ENCODE assay signal across 10 cellular contexts in the genomic region with DNA sequence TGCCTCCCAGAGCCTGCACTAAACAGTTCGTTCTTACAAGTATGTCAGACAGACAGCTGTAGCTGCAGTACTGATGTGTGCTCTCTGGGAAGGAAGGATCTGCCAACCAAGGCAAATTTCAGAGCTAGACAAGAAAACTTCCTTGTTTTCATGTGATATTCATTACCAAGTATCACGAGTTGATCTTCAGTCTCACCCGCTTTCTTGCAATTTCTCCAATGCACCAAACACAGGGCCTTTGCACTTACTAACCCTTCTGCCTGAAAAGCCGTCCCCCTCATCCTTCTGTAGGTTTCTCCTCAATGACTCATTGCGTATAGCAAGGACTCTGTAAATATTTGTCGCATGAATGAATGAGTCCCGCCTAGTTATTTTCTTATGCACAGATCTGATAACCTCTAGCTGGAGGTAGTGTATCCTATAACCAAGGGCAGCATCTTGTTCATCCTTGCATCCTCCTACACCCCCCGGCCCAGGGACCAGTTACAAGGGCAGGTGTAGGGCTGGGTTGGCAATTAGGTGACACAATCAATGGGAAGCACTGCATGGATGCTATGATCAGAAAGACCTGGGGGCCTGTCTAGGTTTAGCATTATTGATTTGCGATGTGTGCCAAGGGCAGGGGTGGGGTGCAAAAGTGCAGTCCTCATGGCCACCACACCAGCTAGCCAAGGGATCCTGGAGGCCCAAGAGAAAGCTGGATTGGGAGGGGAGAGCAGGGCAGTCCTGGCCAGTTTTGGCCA. TPM values are rescaled to one million over a fixed set of nuclear protein-coding genes. Genes with fewer than 3 reads are reported as not detected.
DNase-seq lines count a peak whose midpoint lies in the region; ATAC-seq and TF ChIP-seq lines count a peak whose summit lies in the region.
"Had no signal": no experiment of that assay in that cellular context is flagged by ENCODE, and none has a peak within 500 bp of the region (broad histone marks: within the 10 kb centered on the region; RNA-seq: fewer than 3 reads in every experiment).

No MANE protein-coding gene starts in this region.

- H3K9me3 Mint-ChIP-seq in activated CD4-positive, alpha-beta memory T cell treated with anti-CD3 and anti-CD28 coated beads, Interleukin-2, amount 10 ng/mL, durations not matched to agents 7 days and 5 days: no peaks in the 10 kb centered on the region
- no peaks in the 10 kb centered on the region for H3K9me3 Mint-ChIP-seq in activated CD4-positive, alpha-beta memory T cell treated with anti-CD3 and anti-CD28 coated beads for 36 hours
- H3K9me3 Mint-ChIP-seq in WTC11: peaks cover 4% of the 10 kb centered on the region
- H3K9me3 Mint-ChIP-seq: CD4-positive, alpha-beta memory T cell had no signal

- H3K9me3 ChIP-seq in iPS-18a (ENCODE audit: control insufficient read depth, low read depth, low read length): no peaks in the 10 kb centered on the region

- H3K9ac ChIP-seq in iPS-18a (ENCODE audit: low read length): no peak overlapping the region

- peaks cover 31% of the 10 kb centered on the region for H3K27me3 ChIP-seq in iPS-18a (ENCODE audit: control insufficient read depth, insufficient read depth, low read length)
- H3K27me3 ChIP-seq: SJSA1 had no signal

- peaks cover 7% of the 10 kb centered on the region for H3K27me3 Mint-ChIP-seq in activated CD4-positive, alpha-beta memory T cell treated with anti-CD3 and anti-CD28 coated beads, Interleukin-2, amount 10 ng/mL, durations not matched to agents 7 days and 5 days
- H3K27me3 Mint-ChIP-seq in activated CD4-positive, alpha-beta memory T cell treated with anti-CD3 and anti-CD28 coated beads for 36 hours: peaks cover 25% of the 10 kb centered on the region
- H3K27me3 Mint-ChIP-seq in WTC11 (ENCODE audit: low read depth): peaks cover 14% of the 10 kb centered on the region

- POLR2A ChIA-PET in activated CD4-positive, alpha-beta memory T cell treated with anti-CD3 and anti-CD28 coated beads, Interleukin-2, amount 10 ng/mL, durations not matched to agents 7 days and 5 days (lab: Charles Lee): no interaction called here
- POLR2A ChIA-PET in activated CD4-positive, alpha-beta memory T cell treated with anti-CD3 and anti-CD28 coated beads for 36 hours (lab: Charles Lee): no interaction called here
- POLR2A ChIA-PET in WTC11 (lab: Charles Lee): interaction anchor here (0.5 to 0.9 kb wide), 3 partner anchors 18 to 390 kb away, joined by 3 to 5 read pairs (median 3); no protein-coding TSS in a partner anchor

- WGBS in lower leg skin, 2 donors: 82 to 85% methylated on average over 9 of the region's 9 CpGs

- H3K4me3 ChIP-seq in iPS-18a (ENCODE audit: low read length): peak overlapping the region; percentile 64
- H3K4me3 ChIP-seq in lower leg skin (ENCODE audit: low read depth, poor library complexity, severe bottlenecking): no peak overlapping the region

- CTCF ChIA-PET in activated CD4-positive, alpha-beta memory T cell treated with anti-CD3 and anti-CD28 coated beads, Interleukin-2, amount 10 ng/mL, durations not matched to agents 7 days and 5 days (lab: Charles Lee): interaction anchor here (0.6 to 3.0 kb wide), 17 partner anchors 9 to 69 kb away, joined by 3 to 17 read pairs (median 4); partner anchors contain the start of gene H6PD
- CTCF ChIA-PET in activated CD4-positive, alpha-beta memory T cell treated with anti-CD3 and anti-CD28 coated beads for 36 hours (lab: Charles Lee): interaction anchor here (0.6 to 2.8 kb wide), 15 partner anchors 9 to 311 kb away, joined by 3 to 17 read pairs (median 5); partner anchors contain the start of gene H6PD
- CTCF ChIA-PET in WTC11 (lab: Charles Lee): interaction anchor here (0.6 to 4.7 kb wide), 9 partner anchors 9 to 70 kb away, joined by 3 to 32 read pairs (median 5); partner anchors contain the start of gene H6PD

- no peak for TF ChIP-seq CTCF in WTC11 (IDR thresholded peaks at IDR 0.05)
- TF ChIP-seq CTCF in lower leg skin (IDR thresholded peaks at IDR 0.05): no peak

- ATAC-seq in WTC11 (no peak), GM21737 (IDR thresholded peaks at IDR 0.05; ENCODE audit: unreplicated experiment) (no peak)

- no peak for DNase-seq in activated CD4-positive, alpha-beta memory T cell treated with anti-CD3 and anti-CD28 coated beads, Interleukin-2, amount 10 ng/mL, durations not matched to agents 7 days and 5 days
- DNase-seq in activated CD4-positive, alpha-beta memory T cell treated with anti-CD3 and anti-CD28 coated beads for 36 hours: no peak
- DNase-seq in WTC11 (ENCODE audit: low spot score) (no peak), DMS114 treated with DMSO at 0.1 percent for 48 hours (lab: John Stamatoyannopoulos, UW; ENCODE audit: unreplicated experiment) (no peak), lower leg skin (ENCODE audit: low spot score in 2 of 2) (no peak)
- DNase-seq: CD4-positive, alpha-beta memory T cell had no signal

- intact Hi-C loops in activated CD4-positive, alpha-beta memory T cell treated with anti-CD3 and anti-CD28 coated beads for 36 hours (cut with micrococcal nuclease): loop anchor here (2.0 kb wide), 1 partner anchor 17 kb away; no protein-coding TSS in a partner anchor
- intact Hi-C loops in lower leg skin (cut with DNase I; ENCODE audit: low total_unique reads): no loop called here

- H3K36me3 ChIP-seq in iPS-18a (ENCODE audit: control insufficient read depth, low read depth, low read length): no peaks in the 10 kb centered on the region

- peaks cover 26% of the 10 kb centered on the region for H3K4me1 Mint-ChIP-seq in activated CD4-positive, alpha-beta memory T cell treated with anti-CD3 and anti-CD28 coated beads, Interleukin-2, amount 10 ng/mL, durations not matched to agents 7 days and 5 days
- peaks cover 7% of the 10 kb centered on the region for H3K4me1 Mint-ChIP-seq in activated CD4-positive, alpha-beta memory T cell treated with anti-CD3 and anti-CD28 coated beads for 36 hours (ENCODE audit: low read depth)
- H3K4me1 Mint-ChIP-seq in WTC11: peaks cover 48% of the 10 kb centered on the region

- peaks cover 18% of the 10 kb centered on the region for H3K4me1 ChIP-seq in iPS-18a (ENCODE audit: control insufficient read depth, low read depth, low read length)

- H3K27ac ChIP-seq in iPS-18a (ENCODE audit: low read length) (no peak overlapping the region), temporal lobe (ENCODE audit: low read depth, low read length) (peak overlapping the region; percentile 18)
- H3K27ac ChIP-seq: SJSA1 had no signal

- no peak for TF ChIP-seq POLR2A in lower leg skin (IDR thresholded peaks at IDR 0.05)

- peaks cover 10% of the 10 kb centered on the region for H3K36me3 Mint-ChIP-seq in activated CD4-positive, alpha-beta memory T cell treated with anti-CD3 and anti-CD28 coated beads, Interleukin-2, amount 10 ng/mL, durations not matched to agents 7 days and 5 days (ENCODE audit: low read depth)
- peaks cover 1% of the 10 kb centered on the region for H3K36me3 Mint-ChIP-seq in activated CD4-positive, alpha-beta memory T cell treated with anti-CD3 and anti-CD28 coated beads for 36 hours
- H3K36me3 Mint-ChIP-seq in WTC11: peaks cover 35% of the 10 kb centered on the region
- H3K36me3 Mint-ChIP-seq: CD4-positive, alpha-beta memory T cell had no signal

- no peak overlapping the region for H3K27ac Mint-ChIP-seq in activated CD4-positive, alpha-beta memory T cell treated with anti-CD3 and anti-CD28 coated beads, Interleukin-2, amount 10 ng/mL, durations not matched to agents 7 days and 5 days
- no peak overlapping the region for H3K27ac Mint-ChIP-seq in activated CD4-positive, alpha-beta memory T cell treated with anti-CD3 and anti-CD28 coated beads for 36 hours
- peak overlapping the region; percentile 26; the same call in 1 of the 2 replicates for H3K27ac Mint-ChIP-seq in WTC11
- H3K27ac Mint-ChIP-seq: CD4-positive, alpha-beta memory T cell had no signal

- peak overlapping the region; percentile 59 for H3K4me3 Mint-ChIP-seq in activated CD4-positive, alpha-beta memory T cell treated with anti-CD3 and anti-CD28 coated beads, Interleukin-2, amount 10 ng/mL, durations not matched to agents 7 days and 5 days
- H3K4me3 Mint-ChIP-seq in activated CD4-positive, alpha-beta memory T cell treated with anti-CD3 and anti-CD28 coated beads for 36 hours: no peak overlapping the region
- H3K4me3 Mint-ChIP-seq in WTC11: peak overlapping the region; percentile 90

TF ChIP-seq in WTC11, 78 proteins besides CTCF, POLR2A, EP300 and RAD21 (continues in another document):
- TF ChIP-seq, protein P1, sequence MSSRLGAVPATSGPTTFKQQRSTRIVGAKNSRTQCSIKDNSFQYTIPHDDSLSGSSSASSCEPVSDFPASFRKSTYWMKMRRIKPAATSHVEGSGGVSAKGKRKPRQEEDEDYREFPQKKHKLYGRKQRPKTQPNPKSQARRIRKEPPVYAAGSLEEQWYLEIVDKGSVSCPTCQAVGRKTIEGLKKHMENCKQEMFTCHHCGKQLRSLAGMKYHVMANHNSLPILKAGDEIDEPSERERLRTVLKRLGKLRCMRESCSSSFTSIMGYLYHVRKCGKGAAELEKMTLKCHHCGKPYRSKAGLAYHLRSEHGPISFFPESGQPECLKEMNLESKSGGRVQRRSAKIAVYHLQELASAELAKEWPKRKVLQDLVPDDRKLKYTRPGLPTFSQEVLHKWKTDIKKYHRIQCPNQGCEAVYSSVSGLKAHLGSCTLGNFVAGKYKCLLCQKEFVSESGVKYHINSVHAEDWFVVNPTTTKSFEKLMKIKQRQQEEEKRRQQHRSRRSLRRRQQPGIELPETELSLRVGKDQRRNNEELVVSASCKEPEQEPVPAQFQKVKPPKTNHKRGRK (CRISPR knock-in tag; IDR thresholded peaks at IDR 0.05; ENCODE audit: borderline replicate concordance): no peak
- TF ChIP-seq ZNF416 (CRISPR knock-in tag; IDR thresholded peaks at IDR 0.05) (no peak), TEAD4 (CRISPR knock-in tag; IDR thresholded peaks at IDR 0.05) (no peak)

RNA-seq across cellular contexts. Expression of gene GPR157, which starts 51.3 kb away (rescaled TPM):
- 1 to 10 TPM; 3.5 to 5.0 TPM for total RNA-seq in activated CD4-positive, alpha-beta memory T cell treated with anti-CD3 and anti-CD28 coated beads, Interleukin-2, amount 10 ng/mL, durations not matched to agents 7 days and 5 days
- total RNA-seq in activated CD4-positive, alpha-beta memory T cell treated with anti-CD3 and anti-CD28 coated beads for 36 hours: 1 to 10 TPM; 3.5 to 3.9 TPM
- total RNA-seq in WTC11 (2021) (3.4 to 9.6 TPM (median 6.0 TPM) in 3 replicates), temporal lobe (0.25 TPM), lower leg skin (10 to 100 TPM; 49.5 to 95.7 (median 60.8) TPM)

RNA-seq across cellular contexts. Expression of gene H6PD, which starts 54.3 kb away (rescaled TPM):
- total RNA-seq in activated CD4-positive, alpha-beta memory T cell treated with anti-CD3 and anti-CD28 coated beads, Interleukin-2, amount 10 ng/mL, durations not matched to agents 7 days and 5 days: 10 to 100 TPM; 12.9 to 13.2 TPM
- 10 to 100 TPM in 1 of 2 experiments, 1 to 10 TPM in 1; 9.3 to 10.4 TPM for total RNA-seq in activated CD4-positive, alpha-beta memory T cell treated with anti-CD3 and anti-CD28 coated beads for 36 hours
- 7.4 to 7.9 TPM (median 7.8 TPM) in 3 replicates for total RNA-seq in WTC11 (2021)
- total RNA-seq in temporal lobe: 6.4 TPM
- total RNA-seq in lower leg skin: 10 to 100 TPM; 65.5 to 98.7 (median 87.8) TPM
